8 cellular contexts compared by ENCODE assay signal in the genomic region with DNA sequence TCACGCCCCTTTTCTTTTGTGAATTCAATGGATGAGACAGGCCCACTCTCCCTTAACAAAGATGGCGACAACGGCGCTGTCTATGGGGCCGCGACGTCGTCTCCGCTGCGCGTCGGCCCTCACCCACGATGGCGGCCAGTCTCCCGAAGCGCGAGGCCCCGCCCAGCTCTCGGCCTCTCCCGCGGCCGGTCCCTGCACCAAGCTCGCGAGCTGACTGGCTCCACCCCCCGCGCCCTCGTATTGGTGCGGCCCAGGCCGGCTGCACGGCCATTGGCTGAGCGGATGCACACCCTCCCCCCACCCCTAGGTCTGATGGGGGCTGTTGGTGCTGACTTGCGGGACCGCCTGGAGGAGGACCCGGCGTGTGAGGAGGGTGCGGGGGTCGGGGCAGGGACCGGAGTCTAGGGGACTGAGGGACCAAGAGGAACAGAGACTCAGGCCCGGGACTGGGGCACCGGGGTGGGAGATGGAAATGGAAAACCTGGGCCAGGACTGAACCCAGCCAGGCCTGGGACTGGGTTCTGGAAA. TPM values are rescaled to one million over a fixed set of nuclear protein-coding genes. Genes with fewer than 3 reads are reported as not detected.
DNase-seq lines count a peak whose midpoint lies in the region; ATAC-seq and TF ChIP-seq lines count a peak whose summit lies in the region.

No MANE protein-coding gene starts in this region.

- H3K27ac ChIP-seq in A673 (ENCODE audit: low read depth, low read length, poor library complexity, severe bottlenecking) = peak overlapping the region; percentile 85
- peak overlapping the region; percentile 96 for H3K27ac ChIP-seq in ectodermal cell (ENCODE audit: insufficient read depth, low read depth, low read length, poor library complexity, severe bottlenecking)
- H3K27ac ChIP-seq in lung (ENCODE audit: low read depth in 1 of 2, low read length in 1 of 2) = peak overlapping the region; percentile 52 to 85

- WGBS in ectodermal cell, 2 experiments = 0% methylated on average over 40 of the region's 40 CpGs
- WGBS in lung, 2 donors = 1% methylated on average over 40 of the region's 40 CpGs

- POLR2A ChIA-PET in A673 (lab: Charles Lee; ENCODE audit: low non-redundant PET) = interaction anchor here (0.5 to 1.0 kb wide), 2 partner anchors 10 to 277 kb away, joined by 3 read pairs; no protein-coding TSS in a partner anchor

- ATAC-seq in GM18909 (IDR thresholded peaks at IDR 0.05; ENCODE audit: poor library complexity, unreplicated experiment) (peak; percentile 62), HG03159 (IDR thresholded peaks at IDR 0.05; ENCODE audit: unreplicated experiment) (peak; percentile 54), lung (ENCODE audit: insufficient read depth, low FRiP score) (peak; percentile 84)

- TF ChIP-seq CTCF in A673 (conservative IDR thresholded peaks at IDR 0.05; ENCODE audit: low read depth, low read length) = no peak
- TF ChIP-seq CTCF in lung (IDR thresholded peaks at IDR 0.05; ENCODE audit: control extremely low read depth, extremely low read depth) = no peak

- H3K9me3 ChIP-seq in A673 (ENCODE audit: low read depth, low read length, poor library complexity, severe bottlenecking) = no peaks in the 10 kb centered on the region
- no peaks in the 10 kb centered on the region for H3K9me3 ChIP-seq in ectodermal cell (ENCODE audit: control insufficient read depth, low read length)
- no peaks in the 10 kb centered on the region for H3K9me3 ChIP-seq in lung (ENCODE audit: control insufficient read depth in 2 of 2, insufficient read depth in 1 of 2, low read length in 1 of 2)

- no peaks in the 10 kb centered on the region for H3K36me3 ChIP-seq in A673 (ENCODE audit: insufficient read depth, low read length, poor library complexity, severe bottlenecking)
- no peaks in the 10 kb centered on the region for H3K36me3 ChIP-seq in ectodermal cell (ENCODE audit: control insufficient read depth, insufficient read depth, low read length)
- H3K36me3 ChIP-seq in lung (ENCODE audit: control insufficient read depth in 2 of 2, insufficient read depth in 2 of 2, low read length in 2 of 2) = peaks cover 0 to 15% of the 10 kb centered on the region in 2 donors

- intact Hi-C loops in A673 (cut with micrococcal nuclease; ENCODE audit: unreplicated experiment) = no loop called here

- H3K27me3 ChIP-seq in A673 (replicated peaks; ENCODE audit: insufficient read depth, low read depth, low read length, poor library complexity) (no peaks in the 10 kb centered on the region), ectodermal cell (ENCODE audit: control insufficient read depth, insufficient read depth, low read length, poor library complexity, severe bottlenecking) (no peaks in the 10 kb centered on the region), lung (ENCODE audit: control insufficient read depth, insufficient read depth) (no peaks in the 10 kb centered on the region)

- H3K4me1 ChIP-seq in A673 (ENCODE audit: insufficient read depth, low read length, poor library complexity, severe bottlenecking) = peaks cover 4% of the 10 kb centered on the region
- peaks cover 16% of the 10 kb centered on the region for H3K4me1 ChIP-seq in ectodermal cell (ENCODE audit: control insufficient read depth, insufficient read depth, low read length)
- H3K4me1 ChIP-seq in lung (ENCODE audit: control insufficient read depth in 2 of 2, insufficient read depth in 2 of 2, low read length in 2 of 2) = peaks cover 4 to 9% of the 10 kb centered on the region in 2 donors

- peak overlapping the region; percentile 61 for H3K4me3 ChIP-seq in A673 (ENCODE audit: low read depth, low read length, poor library complexity, severe bottlenecking)
- H3K4me3 ChIP-seq in ectodermal cell (ENCODE audit: insufficient read depth, low read depth, low read length) = peak overlapping the region; percentile 48
- peak overlapping the region; percentile 29 for H3K4me3 ChIP-seq in lung

- TSS peak; percentile 1 for BruUV-seq in A673 (replicated peaks; lab: Mats Ljungman, UMichigan)

- peak; percentile 99 for DNase-seq in A673 (ENCODE audit: low spot score)
- DNase-seq in NCI-H524 treated with DMSO at 0.1 percent for 48 hours (lab: John Stamatoyannopoulos, UW) = peak; percentile 92
- DNase-seq in activated CD8-positive, alpha-beta memory T cell treated with anti-CD3 and anti-CD28 coated beads for 24 hours = peak; percentile 98
- DNase-seq in lung (ENCODE audit: low spot score) = peak; percentile 97
- DNase-seq in stimulated activated CD4-positive, alpha-beta T cell treated with anti-CD3 and anti-CD28 coated beads, TNF-alpha, amount 100 ng/mL, for 1 hour (ENCODE audit: low read depth in 3 of 3, low spot score in 1 of 3) = peak; percentile 89 to 95 (median 90)

- CTCF ChIA-PET in A673 (lab: Charles Lee) = no interaction called here

RNA-seq across cellular contexts. Expression of a gene that starts 4.8 kb away (rescaled TPM):
- total RNA-seq in A673 (2021) = 38.8 and 43.0 TPM in 2 replicates
- 37.4 TPM for polyA plus RNA-seq in ectodermal cell (2013, experiment 1 of 4)
- polyA plus RNA-seq in ectodermal cell (2013, experiment 2 of 4) = 42.1 TPM
- polyA plus RNA-seq in ectodermal cell (2013, experiment 3 of 4) = 26.8 TPM
- 32.2 TPM for polyA plus RNA-seq in ectodermal cell (2013, experiment 4 of 4)
- 10 to 100 TPM; 10.3 to 35.3 TPM for total RNA-seq in lung
- polyA plus RNA-seq in lung = 10 to 100 TPM; 18.3 to 19.8 TPM

RNA-seq across cellular contexts. Expression of a gene that starts 5.2 kb away (rescaled TPM):
- 1,417 and 1,448 TPM in 2 replicates for total RNA-seq in A673 (2021)
- 1,711 TPM for polyA plus RNA-seq in ectodermal cell (2013, experiment 1 of 4)
- polyA plus RNA-seq in ectodermal cell (2013, experiment 2 of 4) = 1,723 TPM
- polyA plus RNA-seq in ectodermal cell (2013, experiment 3 of 4) = 1,581 TPM
- 1,728 TPM for polyA plus RNA-seq in ectodermal cell (2013, experiment 4 of 4)
- total RNA-seq in lung = 1,000 to 10,000 TPM; 1,019 to 1,119 TPM
- 1,000 to 10,000 TPM; 1,696 to 3,542 TPM for polyA plus RNA-seq in lung

RNA-seq across cellular contexts. Expression of a gene that starts 9.3 kb away (rescaled TPM):
- total RNA-seq in A673 (2021) (5.5 and 6.1 TPM in 2 replicates), lung (10 to 100 TPM; 22.2 to 41.1 TPM)
- 0.26 TPM for polyA plus RNA-seq in ectodermal cell (2013, experiment 1 of 4)
- 1.2 TPM for polyA plus RNA-seq in ectodermal cell (2013, experiment 2 of 4)
- 1.1 TPM for polyA plus RNA-seq in ectodermal cell (2013, experiment 3 of 4)
- 1.0 TPM for polyA plus RNA-seq in ectodermal cell (2013, experiment 4 of 4)
- 10 to 100 TPM; 32.3 to 43.8 TPM for polyA plus RNA-seq in lung

RNA-seq across cellular contexts. Expression of a gene that starts 13.0 kb away (rescaled TPM):
- total RNA-seq in A673 (2021) (14.2 and 22.1 TPM in 2 replicates), lung (10 to 100 TPM in 1 of 2 donors, 1 to 10 TPM in 1; 9.4 to 10.3 TPM)
- 16.9 TPM for polyA plus RNA-seq in ectodermal cell (2013, experiment 1 of 4)
- 14.6 TPM for polyA plus RNA-seq in ectodermal cell (2013, experiment 2 of 4)
- polyA plus RNA-seq in ectodermal cell (2013, experiment 3 of 4) = 14.9 TPM
- 16.8 TPM for polyA plus RNA-seq in ectodermal cell (2013, experiment 4 of 4)
- 10 to 100 TPM in 1 of 2 donors, 1 to 10 TPM in 1; 6.8 to 16.8 TPM for polyA plus RNA-seq in lung

RNA-seq across cellular contexts. Expression of a gene that starts 17.6 kb away (rescaled TPM):
- total RNA-seq in A673 (2021) = not detected in 2 replicates
- polyA plus RNA-seq in ectodermal cell (2013, experiment 1 of 4) = not detected
- polyA plus RNA-seq in ectodermal cell (2013, experiment 2 of 4) = not detected
- not detected for polyA plus RNA-seq in ectodermal cell (2013, experiment 3 of 4)
- polyA plus RNA-seq in ectodermal cell (2013, experiment 4 of 4) = not detected
- total RNA-seq in lung = not detected
- under 1 TPM; 0.03 to 0.16 TPM for polyA plus RNA-seq in lung

Comparison
In these comparisons a context has a peak if more than half of its experiments do, and no peak if none do; other contexts are left out.
1. Peak in every context shown above with its lines: DNase-seq, ATAC-seq, H3K4me3 ChIP-seq and H3K27ac ChIP-seq.